Comparison of ENCODE assay signal across 8 cellular contexts in the genomic region with DNA sequence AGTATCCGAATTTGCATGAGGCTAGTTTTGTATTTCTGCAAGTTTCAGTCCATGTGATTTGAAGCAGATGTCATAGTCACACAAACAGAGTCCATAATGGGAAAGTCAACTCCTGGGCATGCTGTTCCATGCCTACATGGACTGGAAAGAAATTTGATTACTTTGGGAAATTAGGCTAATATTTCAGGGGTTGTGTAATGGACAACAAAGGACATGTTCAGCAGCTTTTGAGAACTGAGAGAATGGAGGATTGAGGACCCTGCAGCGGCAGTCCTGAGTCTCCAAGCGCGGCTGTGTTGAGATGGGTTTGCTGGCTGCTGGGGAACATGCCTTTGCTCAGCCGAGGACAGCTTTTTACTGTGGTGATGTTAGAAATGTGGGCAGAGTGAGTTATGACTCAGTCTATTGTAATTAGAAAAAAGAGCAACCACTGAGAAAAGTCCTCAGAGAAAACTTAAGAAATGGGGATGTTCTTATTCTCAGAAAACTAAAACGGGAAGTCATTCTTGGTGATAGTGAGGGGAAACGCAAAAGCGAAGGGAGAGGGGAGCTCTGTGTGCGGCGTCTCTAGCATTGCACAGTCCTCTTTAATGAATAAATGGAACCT.
A peak's percentile ranks its signal among the peaks of the same experiment; 100 is the strongest.
DNase-seq lines count a peak whose midpoint lies in the region; ATAC-seq and TF ChIP-seq lines count a peak whose summit lies in the region.

No MANE protein-coding gene starts in this region.

- POLR2A ChIA-PET in A673 (lab: Charles Lee; ENCODE audit: low non-redundant PET) = no interaction called here

- in situ Hi-C loops in astrocyte of the spinal cord (cut with HindIII; ENCODE audit: low sequenced_read_pairs) = no loop called here

- no peaks in the 10 kb centered on the region for H3K4me1 ChIP-seq in A673 (ENCODE audit: insufficient read depth, low read length, poor library complexity, severe bottlenecking)

- H3K27ac ChIP-seq in A673 (ENCODE audit: low read depth, low read length, poor library complexity, severe bottlenecking) = no peak overlapping the region

- intact Hi-C loops in sciatic nerve (cut with DNase I) (loop anchor here (10.0 kb wide), 1 partner anchor 1172 kb away; a partner anchor contains a TSS), A673 (cut with micrococcal nuclease; ENCODE audit: unreplicated experiment) (no loop called here)

- CTCF ChIA-PET in A673 (lab: Charles Lee) = no interaction called here

- no peak for TF ChIP-seq CTCF in astrocyte of the spinal cord (IDR thresholded peaks at IDR 0.05; ENCODE audit: low read depth, low read length)
- TF ChIP-seq CTCF in A673 (conservative IDR thresholded peaks at IDR 0.05; ENCODE audit: low read depth, low read length) = no peak

- peak; percentile 57 for DNase-seq in NAMALWA (ENCODE audit: low spot score)
- peak; percentile 51 for DNase-seq in astrocyte of the spinal cord (ENCODE audit: low read depth, low spot score)
- no peak for DNase-seq in sciatic nerve (ENCODE audit: low spot score)
- DNase-seq in A673 (ENCODE audit: low spot score) = no peak
- DNase-seq in NCI-H526 treated with DMSO at 0.1 percent for 48 hours (lab: John Stamatoyannopoulos, UW) = no peak
- DNase-seq in cerebellar nuclear complex (lab: John Stamatoyannopoulos, UW) = no peak

- ATAC-seq in GM18508 (IDR thresholded peaks at IDR 0.05; ENCODE audit: insufficient read depth, unreplicated experiment) (peak; percentile 71), HG02588 (IDR thresholded peaks at IDR 0.05; ENCODE audit: unreplicated experiment) (peak; percentile 79), sciatic nerve (peak; percentile 80)

- no peaks in the 10 kb centered on the region for H3K36me3 ChIP-seq in A673 (ENCODE audit: insufficient read depth, low read length, poor library complexity, severe bottlenecking)

- no TSS peak for BruUV-seq in A673 (replicated peaks; lab: Mats Ljungman, UMichigan)

- no peak overlapping the region for H3K4me3 ChIP-seq in astrocyte of the spinal cord (ENCODE audit: low read depth, low read length)
- no peak overlapping the region for H3K4me3 ChIP-seq in A673 (ENCODE audit: low read depth, low read length, poor library complexity, severe bottlenecking)

- no peaks in the 10 kb centered on the region for H3K9me3 ChIP-seq in A673 (ENCODE audit: low read depth, low read length, poor library complexity, severe bottlenecking)

- no peaks in the 10 kb centered on the region for H3K27me3 ChIP-seq in A673 (replicated peaks; ENCODE audit: insufficient read depth, low read depth, low read length, poor library complexity)

Comparison
In these comparisons a context has a peak if more than half of its experiments do, and no peak if none do; other contexts are left out.
1. DNase-seq: peak in NAMALWA (single experiment) and astrocyte of the spinal cord (single experiment); none in sciatic nerve (single experiment), A673 (single experiment), NCI-H526 treated with DMSO at 0.1 percent for 48 hours (single experiment) and cerebellar nuclear complex (0 of 2).
2. Peak in every context shown above with its lines, with median percentiles within 50 percentile points of each other: ATAC-seq.